ENCODE assay signal across 7 cellular contexts in the genomic region with DNA sequence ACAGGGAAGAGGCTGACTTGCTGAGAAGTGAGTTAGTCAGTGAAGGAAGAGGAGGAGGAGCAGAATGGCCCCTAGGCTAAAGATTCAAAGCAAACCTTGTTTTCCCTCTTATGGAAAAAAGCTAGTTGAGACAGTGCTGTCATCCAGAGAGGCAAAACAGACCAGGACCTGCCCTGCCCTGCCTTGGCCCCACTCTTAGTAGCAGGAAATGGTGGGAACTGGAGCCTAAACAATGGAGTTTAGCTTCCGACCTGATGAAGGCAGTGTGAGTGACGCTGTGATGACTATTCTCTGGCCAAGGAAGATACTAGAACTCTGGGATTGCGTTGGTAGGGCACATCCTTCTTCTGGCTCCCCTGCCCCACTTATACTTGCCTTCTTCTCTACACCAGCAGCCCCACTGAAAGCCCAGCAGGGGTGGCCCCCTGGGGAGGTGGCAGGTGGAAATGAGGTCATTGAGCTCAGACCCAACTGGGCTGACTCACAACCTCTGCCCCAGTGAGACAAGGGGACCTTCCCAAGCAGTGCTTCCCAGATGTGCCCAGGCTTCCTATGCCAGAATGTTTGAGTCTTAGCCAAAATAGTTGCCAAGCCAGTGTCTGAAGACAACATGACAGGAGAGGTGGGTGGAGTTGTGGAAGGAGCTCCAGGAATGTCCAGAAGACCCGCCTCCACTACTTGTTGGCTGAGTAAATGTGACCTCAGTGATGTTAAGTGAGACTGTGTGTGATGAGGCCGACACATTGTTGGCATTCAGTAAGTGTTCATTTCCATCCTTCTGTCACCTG. TPM values are rescaled to one million over a fixed set of nuclear protein-coding genes. Genes with fewer than 3 reads are reported as not detected.
DNase-seq lines count a peak whose midpoint lies in the region; ATAC-seq and TF ChIP-seq lines count a peak whose summit lies in the region.

No MANE protein-coding gene starts in this region.

- no peak for TF ChIP-seq POLR2A in spleen (IDR thresholded peaks at IDR 0.05)

- no peaks in the 10 kb centered on the region for H3K27me3 Mint-ChIP-seq in activated CD8-positive, alpha-beta memory T cell treated with anti-CD3 and anti-CD28 coated beads, Interleukin-2, amount 10 ng/mL, durations not matched to agents 7 days and 5 days

- no peaks in the 10 kb centered on the region for H3K27me3 ChIP-seq in spleen (replicated peaks in 1 of 7)

- H3K4me1 ChIP-seq in spleen = peaks cover 42 to 89% (median 65%) of the 10 kb centered on the region in 6 donors

- no peaks in the 10 kb centered on the region for H3K9me3 ChIP-seq in spleen

- TF ChIP-seq CTCF in fibroblast of pulmonary artery (IDR thresholded peaks at IDR 0.05; ENCODE audit: low read length, missing control alignments) (no peak), spleen (IDR thresholded peaks at IDR 0.05 in 8 of 11, conservative IDR thresholded peaks at IDR 0.05 in 3 of 11) (no peak)

- CTCF ChIA-PET in activated CD8-positive, alpha-beta memory T cell treated with anti-CD3 and anti-CD28 coated beads, Interleukin-2, amount 10 ng/mL, durations not matched to agents 7 days and 5 days (lab: Charles Lee) = interaction anchor here (1.0 to 1.3 kb wide), 6 partner anchors 10 to 110 kb away, joined by 3 to 5 read pairs (median 4); no protein-coding TSS in a partner anchor

- H3K4me1 Mint-ChIP-seq in activated CD8-positive, alpha-beta memory T cell treated with anti-CD3 and anti-CD28 coated beads, Interleukin-2, amount 10 ng/mL, durations not matched to agents 7 days and 5 days = peaks cover 70% of the 10 kb centered on the region

- peak; percentile 60 for DNase-seq in activated CD8-positive, alpha-beta memory T cell treated with anti-CD3 and anti-CD28 coated beads, Interleukin-2, amount 10 ng/mL, durations not matched to agents 7 days and 5 days
- DNase-seq in fibroblast of pulmonary artery (ENCODE audit: low read depth) (peak; percentile 87), spleen (no peak), NCI-H1436 treated with DMSO at 0.1 percent for 48 hours (lab: John Stamatoyannopoulos, UW) (no peak), NCI-H1930 (lab: John Stamatoyannopoulos, UW) (no peak)

- H3K36me3 ChIP-seq in spleen = peaks cover 0 to 33% (median 0%) of the 10 kb centered on the region in 6 donors

- peak overlapping the region; percentile 53 for H3K4me3 Mint-ChIP-seq in activated CD8-positive, alpha-beta memory T cell treated with anti-CD3 and anti-CD28 coated beads, Interleukin-2, amount 10 ng/mL, durations not matched to agents 7 days and 5 days

- H3K9me3 Mint-ChIP-seq in activated CD8-positive, alpha-beta memory T cell treated with anti-CD3 and anti-CD28 coated beads, Interleukin-2, amount 10 ng/mL, durations not matched to agents 7 days and 5 days (ENCODE audit: low read depth) = no peaks in the 10 kb centered on the region

- H3K27ac Mint-ChIP-seq in activated CD8-positive, alpha-beta memory T cell treated with anti-CD3 and anti-CD28 coated beads, Interleukin-2, amount 10 ng/mL, durations not matched to agents 7 days and 5 days = peak overlapping the region; percentile 87

- intact Hi-C loops in spleen (cut with DNase I; ENCODE audit: low total_unique reads) = no loop called here

- H3K27ac ChIP-seq in spleen = peak overlapping the region in 7 of 8 donors; percentile 33 to 92 (median 65)

- 39 to 64% (median 50%) methylated on average over 4 to 5 of the region's 5 CpGs for WGBS in spleen, 5 donors

- peak; percentile 70 for ATAC-seq in GM19035 (IDR thresholded peaks at IDR 0.05; ENCODE audit: unreplicated experiment)
- ATAC-seq in HG03521 (IDR thresholded peaks at IDR 0.05; ENCODE audit: unreplicated experiment) = peak; percentile 52
- ATAC-seq in activated CD8-positive, alpha-beta memory T cell treated with anti-CD3 and anti-CD28 coated beads, Interleukin-2, amount 10 ng/mL, durations not matched to agents 7 days and 5 days = peak; percentile 69

- peaks cover 46% of the 10 kb centered on the region for H3K36me3 Mint-ChIP-seq in activated CD8-positive, alpha-beta memory T cell treated with anti-CD3 and anti-CD28 coated beads, Interleukin-2, amount 10 ng/mL, durations not matched to agents 7 days and 5 days

- H3K4me3 ChIP-seq in fibroblast of pulmonary artery (replicated peaks; ENCODE audit: low read depth, low read length) = no peak overlapping the region
- H3K4me3 ChIP-seq in spleen = peak overlapping the region in 1 of 8 donors; percentile 16

RNA-seq across cellular contexts. Expression of gene MSN, which starts 38.8 kb away (rescaled TPM):
- total RNA-seq in activated CD8-positive, alpha-beta memory T cell treated with anti-CD3 and anti-CD28 coated beads, Interleukin-2, amount 10 ng/mL, durations not matched to agents 7 days and 5 days = 100 to 1,000 TPM; 489 to 610 TPM
- 100 to 1,000 TPM; 298 to 396 (median 335) TPM for total RNA-seq in spleen
- polyA plus RNA-seq in spleen = 100 to 1,000 TPM; 101 to 197 (median 129) TPM

Comparison
In these comparisons a context has a peak if more than half of its experiments do, and no peak if none do; other contexts are left out.
1. DNase-seq: peak in activated CD8-positive, alpha-beta memory T cell treated with anti-CD3 and anti-CD28 coated beads, Interleukin-2, amount 10 ng/mL, durations not matched to agents 7 days and 5 days (single experiment) and fibroblast of pulmonary artery (single experiment); none in spleen (single experiment), NCI-H1436 treated with DMSO at 0.1 percent for 48 hours (single experiment) and NCI-H1930 (0 of 2).
2. Peak in every context shown above with its lines, with median percentiles within 50 percentile points of each other: ATAC-seq.